In the genomic region with DNA sequence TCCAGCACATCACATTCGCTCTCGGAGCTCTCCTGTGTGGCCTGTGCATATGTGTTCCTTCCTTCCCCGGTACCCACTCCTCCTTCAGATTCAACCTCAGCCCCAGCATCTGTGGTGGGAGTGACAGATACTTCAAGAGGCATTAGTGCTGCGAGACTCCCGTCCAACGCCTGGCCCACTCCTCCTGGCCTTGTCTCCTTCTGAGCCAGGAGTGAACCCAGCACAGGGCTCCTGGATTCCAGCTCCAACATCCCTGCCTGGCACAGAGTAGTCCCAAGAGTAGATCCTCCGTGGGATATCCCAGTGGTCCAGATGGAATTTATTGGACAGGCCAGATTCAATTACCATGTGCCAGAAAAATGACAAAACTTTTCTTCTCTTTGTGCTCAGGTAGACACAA, we compare ENCODE assay signal across 12 cellular contexts. TPM values are rescaled to one million over a fixed set of nuclear protein-coding genes. Genes with fewer than 3 reads are reported as not detected.
A peak's percentile ranks its signal among the peaks of the same experiment; 100 is the strongest.
DNase-seq lines count a peak whose midpoint lies in the region; ATAC-seq, FAIRE-seq and TF ChIP-seq lines count a peak whose summit lies in the region.
"Had no signal": no experiment of that assay in that cellular context is flagged by ENCODE, and none has a peak within 500 bp of the region (broad histone marks: within the 10 kb centered on the region; RNA-seq: fewer than 3 reads in every experiment).

No MANE protein-coding gene starts in this region.

- H3K4ac ChIP-seq in IMR-90 (ENCODE audit: low read depth, low read length) = peak overlapping the region; percentile 98

- DNase-seq in IMR-90 (no peak), chondrocyte (ENCODE audit: low spot score) (no peak), neural crest cell (ENCODE audit: low read depth, low spot score) (no peak), NCI-H1105 (lab: John Stamatoyannopoulos, UW) (no peak), GM19239 (ENCODE audit: insufficient read length, low spot score) (no peak), NCI-H526 (lab: John Stamatoyannopoulos, UW) (no peak), OCI-LY7 (ENCODE audit: low spot score) (no peak)
- DNase-seq: Calu3; effector memory CD8-positive, alpha-beta T cell; NCI-H510A had no signal

- no peaks in the 10 kb centered on the region for H3K79me2 ChIP-seq in OCI-LY7 (ENCODE audit: insufficient read depth, low read depth, low read length)

- H4K91ac ChIP-seq in IMR-90 (ENCODE audit: insufficient read depth, low read depth, low read length) = peak overlapping the region; percentile 95

- H3K4me1 Mint-ChIP-seq in chondrocyte (ENCODE audit: low read depth) = peaks cover 77% of the 10 kb centered on the region
- peaks cover 46% of the 10 kb centered on the region for H3K4me1 Mint-ChIP-seq in neural crest cell

- H3K36me3 ChIP-seq in BLaER1 (peaks cover 10% of the 10 kb centered on the region; the same call in 1 of the 2 replicates), IMR-90 (ENCODE audit: control insufficient read depth, insufficient read depth, low read length) (peaks cover 7% of the 10 kb centered on the region), OCI-LY7 (ENCODE audit: insufficient read depth, low read length) (no peaks in the 10 kb centered on the region)

- H4K20me1 ChIP-seq in BLaER1 = peaks cover 16% of the 10 kb centered on the region
- H4K20me1 ChIP-seq in IMR-90 (ENCODE audit: insufficient read depth, low read length) = peaks cover 12% of the 10 kb centered on the region
- peaks cover 9% of the 10 kb centered on the region; the same call in 1 of the 2 replicates for H4K20me1 ChIP-seq in OCI-LY7 (ENCODE audit: insufficient read depth, low read length)

- peak overlapping the region; percentile 70 for H2AK9ac ChIP-seq in IMR-90 (replicated peaks; ENCODE audit: low read depth, low read length, poor library complexity)

- H3K36me3 Mint-ChIP-seq in chondrocyte (ENCODE audit: low read depth) (peaks cover 3% of the 10 kb centered on the region), neural crest cell (ENCODE audit: low read depth) (peaks cover 8% of the 10 kb centered on the region)

- peak overlapping the region; percentile 98 for H2BK120ac ChIP-seq in IMR-90 (ENCODE audit: low read depth, low read length)

- H2BK5ac ChIP-seq in IMR-90 (ENCODE audit: low read depth, low read length, poor library complexity, severe bottlenecking) = peak overlapping the region; percentile 95

- peak overlapping the region; percentile 97 for H2BK20ac ChIP-seq in IMR-90 (ENCODE audit: low read depth, low read length)

- TF ChIP-seq RAD21 in IMR-90 (IDR thresholded peaks at IDR 0.05; ENCODE audit: low read length) = no peak

- H3K4me2 ChIP-seq in BLaER1 (peak overlapping the region; percentile 78), IMR-90 (ENCODE audit: low read depth, low read length) (peak overlapping the region; percentile 54), OCI-LY7 (ENCODE audit: low read length) (no peak overlapping the region)

- H3K27ac ChIP-seq in BLaER1 = peak overlapping the region; percentile 19
- H3K27ac ChIP-seq in IMR-90 (ENCODE audit: insufficient read depth, low read length) = peak overlapping the region; percentile 99
- no peak overlapping the region for H3K27ac ChIP-seq in OCI-LY7 (ENCODE audit: low read depth, low read length, poor library complexity, severe bottlenecking)

- dilution Hi-C loops in IMR-90 (cut with HindIII; ENCODE audit: low sequenced_read_pairs, unreplicated experiment) = no loop called here

- peak overlapping the region; percentile 98 for H2AK5ac ChIP-seq in IMR-90 (ENCODE audit: low read depth, low read length)

- in situ Hi-C loops in IMR-90 (cut with MboI; ENCODE audit: low sequenced_read_pairs) = no loop called here

- peak overlapping the region; percentile 97 for H3K18ac ChIP-seq in IMR-90 (ENCODE audit: low read depth, low read length)

- intact Hi-C loops in IMR-90 (cut with micrococcal nuclease) = loop anchor here (5.0 to 10.0 kb wide), 5 partner anchors 70 to 520 kb away; partner anchors contain the start of genes C1QTNF9B and TNFRSF19
- intact Hi-C loops in OCI-LY7 (cut with micrococcal nuclease; ENCODE audit: unreplicated experiment) = loop anchor here (10.0 kb wide), 6 partner anchors 397 to 1703 kb away; partner anchors contain the start of genes FGF9 and MIPEP

- H2AFZ ChIP-seq in IMR-90 (replicated peaks; ENCODE audit: low read length, poor library complexity) = peak overlapping the region; percentile 58
- H2AFZ ChIP-seq in OCI-LY7 (ENCODE audit: low read length) = no peak overlapping the region

- H3K27me3 ChIP-seq in BLaER1 (no peaks in the 10 kb centered on the region), IMR-90 (ENCODE audit: control insufficient read depth, insufficient read depth, low read length) (no peaks in the 10 kb centered on the region)

- ATAC-seq in IMR-90 (ENCODE audit: low read depth) = no peak
- ATAC-seq: effector memory CD8-positive, alpha-beta T cell had no signal

- H2BK15ac ChIP-seq in IMR-90 (ENCODE audit: low read depth, low read length) = peak overlapping the region; percentile 95

- CTCF ChIA-PET in IMR-90 (lab: Yijun Ruan, JAX) (no interaction called here), OCI-LY7 (lab: Charles Lee; ENCODE audit: unreplicated experiment) (no interaction called here)

- H3K27me3 Mint-ChIP-seq in chondrocyte (ENCODE audit: low read depth) = no peaks in the 10 kb centered on the region
- no peaks in the 10 kb centered on the region for H3K27me3 Mint-ChIP-seq in neural crest cell (ENCODE audit: low read depth)
- H3K27me3 Mint-ChIP-seq: effector memory CD8-positive, alpha-beta T cell had no signal

- POLR2A ChIA-PET in IMR-90 (lab: Charles Lee; ENCODE audit: unreplicated experiment) = no interaction called here
- POLR2A ChIA-PET in OCI-LY7 (lab: Charles Lee) = no interaction called here

- H3K9me3 ChIP-seq in BLaER1 (no peaks in the 10 kb centered on the region), IMR-90 (ENCODE audit: control insufficient read depth, insufficient read depth, low read length) (no peaks in the 10 kb centered on the region), OCI-LY7 (ENCODE audit: low read length) (0 out of 2 replicates have a peak, but pooled peaks cover 4% of the 10 kb centered on the region)

- BruUV-seq in IMR-90 (replicated peaks; lab: Mats Ljungman, UMichigan) (no TSS peak), OCI-LY7 (replicated peaks; lab: Mats Ljungman, UMichigan) (no TSS peak)

- TF ChIP-seq CTCF in IMR-90 (conservative IDR thresholded peaks at IDR 0.05; ENCODE audit: low read depth, low read length) (no peak), chondrocyte (IDR thresholded peaks at IDR 0.05) (no peak), neural crest cell (conservative IDR thresholded peaks at IDR 0.05) (no peak), OCI-LY7 (conservative IDR thresholded peaks at IDR 0.05; ENCODE audit: low read length) (no peak)

- H3K9me3 Mint-ChIP-seq in chondrocyte (ENCODE audit: low read depth) (no peaks in the 10 kb centered on the region), neural crest cell (no peaks in the 10 kb centered on the region)
- H3K9me3 Mint-ChIP-seq: effector memory CD8-positive, alpha-beta T cell had no signal

- WGBS in IMR-90 (ENCODE audit: extremely low coverage in 2 of 2, insufficient read length in 1 of 2), 2 experiments = no CpG with 5 or more reads among the region's 7 CpGs

- no peaks in the 10 kb centered on the region for H3K9me2 ChIP-seq in OCI-LY7 (ENCODE audit: insufficient read depth, low read length)

- H3K9ac ChIP-seq in BLaER1 (no peak overlapping the region), IMR-90 (ENCODE audit: low read depth, low read length) (peak overlapping the region; percentile 33)

- H4K5ac ChIP-seq in IMR-90 (ENCODE audit: low read depth, low read length) = peak overlapping the region; percentile 95

- H3K4me3 Mint-ChIP-seq in chondrocyte (ENCODE audit: unreplicated experiment) (peak overlapping the region; percentile 54), neural crest cell (peak overlapping the region; percentile 42)

- peak overlapping the region; percentile 88 for H3K56ac ChIP-seq in IMR-90 (ENCODE audit: extremely low read depth, insufficient read depth, low read length)

- H3K23ac ChIP-seq in IMR-90 (ENCODE audit: low read depth, low read length) = peak overlapping the region; percentile 80

- no peak for FAIRE-seq in GM19239 (lab: Jason Lieb, UNC)

- H3K4me1 ChIP-seq in BLaER1 (peaks cover 87% of the 10 kb centered on the region), IMR-90 (ENCODE audit: control insufficient read depth, insufficient read depth, low read length) (peaks cover 23% of the 10 kb centered on the region), OCI-LY7 (ENCODE audit: insufficient read depth, low read length, poor library complexity, severe bottlenecking) (peaks cover 29% of the 10 kb centered on the region)

- H3K27ac Mint-ChIP-seq in chondrocyte (ENCODE audit: unreplicated experiment) = peak overlapping the region; percentile 95
- peak overlapping the region; percentile 76 for H3K27ac Mint-ChIP-seq in neural crest cell (ENCODE audit: unreplicated experiment)

- H3K4me3 ChIP-seq in BLaER1 = no peak overlapping the region
- no peak overlapping the region for H3K4me3 ChIP-seq in IMR-90 (ENCODE audit: insufficient read depth, low read depth, low read length)
- no peak overlapping the region for H3K4me3 ChIP-seq in OCI-LY7 (ENCODE audit: low read depth, low read length, poor library complexity, severe bottlenecking)
- H3K4me3 ChIP-seq: GM12878 had no signal

- peak overlapping the region; percentile 44 to 86 for H4K8ac ChIP-seq in IMR-90 (ENCODE audit: low read depth in 2 of 2, low read length in 2 of 2)

- no peak for TF ChIP-seq POLR2A in IMR-90 (IDR thresholded peaks at IDR 0.05; ENCODE audit: low read depth, low read length)

- H3K79me1 ChIP-seq in IMR-90 (ENCODE audit: low read depth in 1 of 2, low read length in 2 of 2) = peaks cover 8 to 51% of the 10 kb centered on the region in 2 experiments

- peaks cover 27% of the 10 kb centered on the region for H3K9me1 ChIP-seq in IMR-90 (ENCODE audit: insufficient read depth, low read length)

- H3K14ac ChIP-seq in IMR-90 (replicated peaks; ENCODE audit: low read depth, low read length) = peak overlapping the region; percentile 93

TF ChIP-seq in IMR-90, 13 proteins besides CTCF, POLR2A, EP300 and RAD21 (continues in another document):
- TF ChIP-seq FOS (IDR thresholded peaks at IDR 0.05; ENCODE audit: low read depth, low read length) (no peak), BHLHE40 (IDR thresholded peaks at IDR 0.05; ENCODE audit: low read depth, low read length) (no peak), NFE2L2 (IDR thresholded peaks at IDR 0.05; ENCODE audit: low read depth, low read length) (no peak), MAFK (IDR thresholded peaks at IDR 0.05; ENCODE audit: low read depth, low read length) (no peak), SMC3 (IDR thresholded peaks at IDR 0.05; ENCODE audit: low read depth, low read length) (no peak)

RNA-seq across cellular contexts. Expression of gene SACS, which starts 55.9 kb away (rescaled TPM):
- total RNA-seq in IMR-90 (2012; rRNA removed) (121 and 174 TPM in 2 replicates), chondrocyte (67.7 to 87.9 TPM (median 85.8 TPM) in 3 replicates), neural crest cell (75.4 and 80.5 TPM in 2 replicates), OCI-LY7 (2022) (9.8 and 11.2 TPM in 2 replicates)
- 12.1 and 14.7 TPM in 2 replicates for polyA plus RNA-seq in IMR-90 (2012; rRNA removed)
- polyA plus RNA-seq in IMR-90 (2012; cell fraction: cytosol; rRNA removed) = 5.2 and 9.7 TPM in 2 replicates
- 12.1 and 25.9 TPM in 2 replicates for polyA plus RNA-seq in IMR-90 (2012; cell fraction: nucleus; rRNA removed; ENCODE audit: low replicate concordance)
- total RNA-seq in OCI-LY7 (2014; rRNA removed; shearing (Covaris generic)) = 22.6 and 25.9 TPM in 2 replicates
